ENCODE assay signal across 1 cellular context in genomic region chr11:3797329-3798090, GRCh38.
TF ChIP-seq lines count a peak whose summit lies in the region.

NUP98 (minus strand) TSS chr11:3797554; CDS start chr11:3782117, 15,437 bp downstream.

TF ChIP-seq in GM12878, 131 proteins besides CTCF, POLR2A, EP300 and RAD21 (continued from another document and continues in another):
- TF ChIP-seq ATF2 (IDR thresholded peaks at IDR 0.05; ENCODE audit: low read length) (no peak), ZBTB4 (CRISPR knock-in tag; IDR thresholded peaks at IDR 0.05) (no peak), ZZZ3 (IDR thresholded peaks at IDR 0.05; ENCODE audit: control insufficient read depth, insufficient read length, low read depth) (no peak), ETV6 (conservative IDR thresholded peaks at IDR 0.05 in 1 of 2, IDR thresholded peaks at IDR 0.05 in 1 of 2; ENCODE audit: borderline replicate concordance in 1 of 2, low read depth in 1 of 2) (no peak), NFIC (IDR thresholded peaks at IDR 0.05; ENCODE audit: low read depth, low read length) (no peak), TCF3 (IDR thresholded peaks at IDR 0.05; ENCODE audit: borderline replicate concordance, insufficient read depth, low read depth, low read length) (no peak), USF1 (IDR thresholded peaks at IDR 0.05; ENCODE audit: borderline replicate concordance, extremely low read length, insufficient read depth, low read depth, low read length) (no peak), IKZF1 (conservative IDR thresholded peaks at IDR 0.05) (peak; percentile 64), ZBTB11 (CRISPR knock-in tag; IDR thresholded peaks at IDR 0.05) (no peak), POLR2AphosphoS5 (IDR thresholded peaks at IDR 0.05; ENCODE audit: low read length) (peak; percentile 85), LARP7 (IDR thresholded peaks at IDR 0.05) (peak; percentile 98), YBX1 (IDR thresholded peaks at IDR 0.05) (no peak), WRNIP1 (IDR thresholded peaks at IDR 0.05; ENCODE audit: borderline replicate concordance, low read depth, low read length) (no peak), PRDM15 (CRISPR knock-in tag; IDR thresholded peaks at IDR 0.05) (no peak), HDGF (IDR thresholded peaks at IDR 0.05) (peak; percentile 100), DPF2 (IDR thresholded peaks at IDR 0.05) (peak; percentile 100), CEBPZ (IDR thresholded peaks at IDR 0.05; ENCODE audit: low read depth, low read length) (peak; percentile 49), YY1 (IDR thresholded peaks at IDR 0.05; ENCODE audit: low read depth, low read length) (0 out of 2 replicates have a peak, but pooled peaks have one; percentile 47), ZNF217 (IDR thresholded peaks at IDR 0.05) (no peak), BMI1 (IDR thresholded peaks at IDR 0.05; ENCODE audit: borderline replicate concordance) (no peak), IRF5 (IDR thresholded peaks at IDR 0.05; ENCODE audit: borderline replicate concordance) (no peak), E2F4 (IDR thresholded peaks at IDR 0.05; ENCODE audit: low read depth, low read length) (no peak), HCFC1 (IDR thresholded peaks at IDR 0.05; ENCODE audit: low read length) (no peak), E4F1 (IDR thresholded peaks at IDR 0.05; ENCODE audit: borderline replicate concordance, partially characterized antibody) (peak; percentile 37), KAT2A (conservative IDR thresholded peaks at IDR 0.05; ENCODE audit: control insufficient read depth, low read depth, low read length) (no peak), HDAC2 (IDR thresholded peaks at IDR 0.05) (no peak), ZNF622 (IDR thresholded peaks at IDR 0.05) (no peak), ZBTB33 (IDR thresholded peaks at IDR 0.05) (no peak), JUND (IDR thresholded peaks at IDR 0.05; ENCODE audit: low read depth, low read length) (0 out of 2 replicates have a peak, but pooled peaks have one; percentile 32), SPI1 (IDR thresholded peaks at IDR 0.05; ENCODE audit: borderline replicate concordance, insufficient read depth, low read depth, low read length) (0 out of 2 replicates have a peak, but pooled peaks have one; percentile 14), NBN (IDR thresholded peaks at IDR 0.05) (peak; percentile 100), ZNF274 (IDR thresholded peaks at IDR 0.05; ENCODE audit: insufficient read depth, insufficient read length) (no peak)
